In the genomic region with DNA sequence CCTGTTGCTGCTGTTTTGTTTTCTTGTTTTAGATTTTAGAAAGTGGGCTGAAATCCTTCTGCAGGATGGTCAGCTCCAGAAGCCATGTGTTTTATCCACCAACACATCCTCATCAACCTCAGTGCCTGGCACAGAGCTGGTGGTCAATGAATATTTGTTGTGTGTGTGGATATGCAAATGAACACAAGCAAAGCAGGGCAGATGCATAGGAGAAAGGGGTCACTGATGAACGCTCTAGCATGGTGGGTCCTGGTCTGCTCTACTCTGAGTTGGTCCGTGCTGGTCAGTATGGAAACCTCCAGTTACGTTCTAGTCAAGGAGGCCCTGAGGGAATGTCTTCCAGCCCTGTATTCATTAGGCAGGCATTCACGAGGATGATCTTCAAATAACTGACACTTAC, we compare ENCODE assay signal across 17 cellular contexts.
"Had no signal": no experiment of that assay in that cellular context is flagged by ENCODE, and none has a peak within 500 bp of the region (broad histone marks: within the 10 kb centered on the region; RNA-seq: fewer than 3 reads in every experiment).

No MANE protein-coding gene starts in this region.

- H3K9me3 ChIP-seq: SJCRH30 had no signal

- ATAC-seq: activated CD8-positive, alpha-beta T cell treated with anti-CD3 and anti-CD28 coated beads, Interleukin-2, amount 10 ng/mL, durations not matched to agents 7 days and 5 days; activated T-cell treated with anti-CD3 and anti-CD28 coated beads, Interleukin-2, amount 50 U/mL, for 72 hours; mucosa of descending colon; naive thymus-derived CD4-positive, alpha-beta T cell; stimulated activated naive CD8-positive, alpha-beta T cell treated with anti-CD3 and anti-CD28 coated beads, Interleukin-15, Interleukin-2, amounts not matched to agents 100 U/mL and 50 U/mL, for 24 hours; T-helper 17 cell had no signal

- DNase-seq: activated CD4-positive, alpha-beta T cell treated with anti-CD3 and anti-CD28 coated beads for 48 hours; activated CD8-positive, alpha-beta memory T cell treated with anti-CD3 and anti-CD28 coated beads, Interleukin-2, amount 50 U/mL, for 4 hours; activated CD8-positive, alpha-beta T cell treated with anti-CD3 and anti-CD28 coated beads, Interleukin-2, amount 10 ng/mL, durations not matched to agents 7 days and 5 days; activated gamma-delta T cell; activated T-cell treated with anti-CD3 and anti-CD28 coated beads, Interleukin-2, amount 50 U/mL, for 72 hours; amniotic stem cell; brain microvascular endothelial cell; hippocampal formation; mucosa of descending colon; naive thymus-derived CD4-positive, alpha-beta T cell; stimulated activated naive CD8-positive, alpha-beta T cell treated with anti-CD3 and anti-CD28 coated beads, Interleukin-15, Interleukin-2, amounts not matched to agents 100 U/mL and 50 U/mL, for 24 hours; T-helper 17 cell had no signal

- H3K27ac Mint-ChIP-seq: activated CD8-positive, alpha-beta T cell treated with anti-CD3 and anti-CD28 coated beads, Interleukin-2, amount 10 ng/mL, durations not matched to agents 7 days and 5 days; activated naive CD8-positive, alpha-beta T cell; activated T-cell treated with anti-CD3 and anti-CD28 coated beads, Interleukin-2, amount 50 U/mL, for 72 hours; naive thymus-derived CD4-positive, alpha-beta T cell; T-helper 17 cell had no signal

- FAIRE-seq: keratinocyte had no signal

- H3K27me3 ChIP-seq: brain microvascular endothelial cell, SJCRH30 had no signal

- H3K27me3 Mint-ChIP-seq: T-helper 17 cell had no signal

- H3K36me3 ChIP-seq: brain microvascular endothelial cell, SJCRH30, WERI-Rb-1 had no signal

- H3K4me1 Mint-ChIP-seq: T-helper 17 cell had no signal

- H3K4me3 ChIP-seq: mucosa of descending colon, SJCRH30, skin epidermis had no signal

- H3K27ac ChIP-seq: brain microvascular endothelial cell, SJCRH30, WERI-Rb-1 had no signal

- H3K36me3 Mint-ChIP-seq: activated naive CD8-positive, alpha-beta T cell; naive thymus-derived CD4-positive, alpha-beta T cell had no signal

- H3K4me3 Mint-ChIP-seq: activated CD8-positive, alpha-beta T cell treated with anti-CD3 and anti-CD28 coated beads, Interleukin-2, amount 10 ng/mL, durations not matched to agents 7 days and 5 days; activated naive CD8-positive, alpha-beta T cell; activated T-cell treated with anti-CD3 and anti-CD28 coated beads, Interleukin-2, amount 50 U/mL, for 72 hours; naive thymus-derived CD4-positive, alpha-beta T cell; T-helper 17 cell had no signal
